9 cellular contexts compared by ENCODE assay signal in genomic region chr11:18322818-18323570, GRCh38. TPM values are rescaled to one million over a fixed set of nuclear protein-coding genes. Genes with fewer than 3 reads are reported as not detected.
DNase-seq lines count a peak whose midpoint lies in the region; ATAC-seq, FAIRE-seq and TF ChIP-seq lines count a peak whose summit lies in the region.
"Had no signal": no experiment of that assay in that cellular context is flagged by ENCODE, and none has a peak within 500 bp of the region (broad histone marks: within the 10 kb centered on the region; RNA-seq: fewer than 3 reads in every experiment).

No MANE protein-coding gene starts in this region.

- H2AFZ ChIP-seq in K562 (ENCODE audit: low read depth, low read length) = peak overlapping the region; percentile 98; the same call in 1 of the 2 replicates

- TF ChIP-seq EP300 in K562 (IDR thresholded peaks at IDR 0.05; ENCODE audit: low read length) = no peak

- TF ChIP-seq CTCF in AG04450 (IDR thresholded peaks at IDR 0.05; ENCODE audit: low read depth, low read length) = no peak
- no peak for TF ChIP-seq CTCF in K562 (IDR thresholded peaks at IDR 0.05 in 2 of 3, conservative IDR thresholded peaks at IDR 0.05 in 1 of 3; ENCODE audit: insufficient read depth in 2 of 3, low read depth in 1 of 3, low read length in 3 of 3)

- peak overlapping the region; percentile 96 for H3K4me2 ChIP-seq in K562 (ENCODE audit: insufficient read depth, low read length)

- in situ Hi-C loops in K562 (cut with MboI) = no loop called here

- no peak for TF ChIP-seq RAD21 in K562 (CRISPR knock-in tag; conservative IDR thresholded peaks at IDR 0.05 in 1 of 2, IDR thresholded peaks at IDR 0.05 in 1 of 2)

- H3K27ac ChIP-seq in AG04450 (ENCODE audit: low read depth, low read length) = no peak overlapping the region
- H3K27ac ChIP-seq in K562 (ENCODE audit: extremely low read depth, low read depth, low read length) = peak overlapping the region; percentile 96
- peak overlapping the region; percentile 99 for H3K27ac ChIP-seq in mesodermal cell (ENCODE audit: low read depth, low read length, severe bottlenecking)

- TSS peak; percentile 47 for BruUV-seq in K562 (replicated peaks; lab: Mats Ljungman, UMichigan)

- H3K9me3 ChIP-seq in AG04450 (ENCODE audit: control insufficient read depth, insufficient read depth, low read length) (no peaks in the 10 kb centered on the region), K562 (replicated peaks; ENCODE audit: control insufficient read depth, insufficient read depth, low read depth, low read length) (no peaks in the 10 kb centered on the region), mesodermal cell (ENCODE audit: control insufficient read depth, low read length) (no peaks in the 10 kb centered on the region)

- H3K4me1 ChIP-seq in K562 (replicated peaks in 1 of 2; ENCODE audit: control insufficient read depth in 2 of 2, insufficient read depth in 2 of 2, low read length in 2 of 2) (peaks cover 6 to 28% of the 10 kb centered on the region in 2 experiments; a peak in 4 of 5 replicates), mesodermal cell (ENCODE audit: control insufficient read depth, insufficient read depth, low read length, poor library complexity, severe bottlenecking) (peaks cover 14% of the 10 kb centered on the region)

- ATAC-seq in HG03045 (IDR thresholded peaks at IDR 0.05; ENCODE audit: unreplicated experiment) (peak; percentile 1), K562 (no peak)

- intact Hi-C loops in K562 (cut with micrococcal nuclease) = loop anchor here (5.0 kb wide), 1 partner anchor 204 kb away; the partner anchor contains the start of gene TSG101

- POLR2A ChIA-PET in AG04450 (lab: Yijun Ruan, JAX) = interaction anchor here (1.4 to 3.4 kb wide), 3 partner anchors 11 to 72 kb away, joined by 3 to 40 read pairs (median 14); partner anchors contain the start of gene LDHA
- POLR2A ChIA-PET in K562 (lab: Yijun Ruan, JAX) = interaction anchor here (0.9 to 1.5 kb wide), 4 partner anchors 11 to 204 kb away, joined by 3 read pairs; partner anchors contain the start of gene TSG101

- H3K9me1 ChIP-seq in K562 (ENCODE audit: control insufficient read depth, insufficient read depth, low read length) = no peaks in the 10 kb centered on the region

- H3K27me3 ChIP-seq in AG04450 (ENCODE audit: control insufficient read depth, insufficient read depth, low read length) (no peaks in the 10 kb centered on the region), K562 (ENCODE audit: control insufficient read depth in 2 of 2, insufficient read depth in 2 of 2, low read length in 2 of 2) (no peaks in the 10 kb centered on the region; a peak in 1 of 5 replicates)

- H3K9ac ChIP-seq in K562 (ENCODE audit: insufficient read depth in 1 of 2, low read depth in 2 of 2, low read length in 2 of 2) = peak overlapping the region; percentile 91 to 95

- TF ChIP-seq POLR2A in K562 (conservative IDR thresholded peaks at IDR 0.05) = no peak

- FAIRE-seq in K562 (lab: Jason Lieb, UNC) = peak; percentile 29

- under 1% methylated on average over 14 of the region's 18 CpGs for WGBS in K562 (ENCODE audit: insufficient coverage, low coverage, missing lambda C conversion rate)
- 0 to 19% methylated on average over 10 to 11 of the region's 18 CpGs for WGBS in mesodermal cell (ENCODE audit: insufficient coverage in 2 of 2), 2 experiments

- DNase-seq in AG04450 (ENCODE audit: low read depth, low spot score) = no peak
- DNase-seq in K562 (ENCODE audit: extremely low read depth in 1 of 4, low spot score in 3 of 4) = peak in 1 of 4 experiments; percentile 27
- no peak for DNase-seq in activated gamma-delta T cell (lab: John Stamatoyannopoulos, UW)
- DNase-seq in activated CD4-positive, alpha-beta T cell treated with anti-CD3 and anti-CD28 coated beads, Interleukin-2, amount 50 U/mL, for 4 hours = no peak
- no peak for DNase-seq in AG08395 (ENCODE audit: low spot score)
- DNase-seq in activated effector memory CD4-positive, alpha-beta T cell treated with Interleukin-2 at 50 U/mL for 16 hours = no peak

- peaks cover 37% of the 10 kb centered on the region for H3K36me3 ChIP-seq in K562 (ENCODE audit: control insufficient read depth, insufficient read depth, low read length)
- peaks cover 28% of the 10 kb centered on the region for H3K36me3 ChIP-seq in mesodermal cell (ENCODE audit: control insufficient read depth, insufficient read depth, low read length)

- CTCF ChIA-PET in AG04450 (lab: Charles Lee) = no interaction called here
- CTCF ChIA-PET in K562 (lab: Yijun Ruan, JAX; ENCODE audit: low intra/inter-chr PET ratio) = no interaction called here

- H3K4me3 ChIP-seq in AG04450 (ENCODE audit: low read depth, low read length) (peak overlapping the region; percentile 87), K562 (peak overlapping the region; percentile 59), mesodermal cell (ENCODE audit: extremely low read depth, insufficient read depth, low read length, poor library complexity, severe bottlenecking) (peak overlapping the region; percentile 71)

- H4K20me1 ChIP-seq in K562 (replicated peaks; ENCODE audit: control insufficient read depth, insufficient read depth, low read length) = no peaks in the 10 kb centered on the region

- peaks cover 96% of the 10 kb centered on the region for H3K79me2 ChIP-seq in K562 (ENCODE audit: control insufficient read depth, insufficient read depth, low read length)

RNA-seq across cellular contexts. Expression of gene GTF2H1, which starts 0.6 kb away (rescaled TPM):
- polyA plus RNA-seq in AG04450 (2011; rRNA removed) (40.0 and 53.2 TPM in 2 replicates), K562 (2011; rRNA removed) (45.4 and 56.9 TPM in 2 replicates), K562 (2014; fragmentation: Illumina TruSeq; extraction: Trizol) (80.7 and 98.6 TPM in 2 replicates), K562 (2014; fragmentation: Nextera tagmentation; extraction: Ambion mirVana) (100 to 1,000 TPM in 1 of 2 experiments, 10 to 100 TPM in 1; 92.1 to 126 TPM), K562 (2014; rRNA removed) (72.1 and 79.5 TPM in 2 replicates)
- polyA minus RNA-seq in AG04450 (2011; rRNA and poly(A)+ RNA removed) = 25.2 and 37.8 TPM in 2 replicates
- 94.2 and 220 TPM in 2 replicates for total RNA-seq in K562 (2011; cell fraction: chromatin; rRNA removed; ENCODE audit: low replicate concordance)
- 55.9 and 60.4 TPM in 2 replicates for total RNA-seq in K562 (2011; cell fraction: nucleolus; rRNA removed)
- 92.5 and 135 TPM in 2 replicates for total RNA-seq in K562 (2011; cell fraction: nucleoplasm; rRNA removed)
- total RNA-seq in K562 (2014; rRNA removed) (60.2 and 63.9 TPM in 2 replicates), K562 (2014; rRNA removed; fragmentation: Illumina TruSeq; extraction: Trizol) (101 and 104 TPM in 2 replicates), K562 (2015; rRNA removed; fragmentation: Illumina TruSeq; extraction: Trizol) (104 and 114 TPM in 2 replicates), K562 (2021) (63.8 and 67.2 TPM in 2 replicates)
- 24.1 and 31.5 TPM in 2 replicates for polyA plus RNA-seq in K562 (2011; cell fraction: cytosol; rRNA removed)
- polyA plus RNA-seq in K562 (2011; cell fraction: nucleus; rRNA removed) = 42.8 and 46.1 TPM in 2 replicates
- 44.7 and 45.2 TPM in 2 replicates for polyA plus RNA-seq in K562 (2012)
- polyA minus RNA-seq in K562 (2011; rRNA and poly(A)+ RNA removed) = 80.7 and 89.1 TPM in 2 replicates
- polyA minus RNA-seq in K562 (2011; cell fraction: cytosol; rRNA and poly(A)+ RNA removed) = 27.6 and 30.5 TPM in 2 replicates
- polyA minus RNA-seq in K562 (2011; cell fraction: nucleus; rRNA and poly(A)+ RNA removed) = 56.7 and 91.1 TPM in 2 replicates
- 21.4 TPM for polyA plus RNA-seq in mesodermal cell (2013, experiment 1 of 2)
- polyA plus RNA-seq in mesodermal cell (2013, experiment 2 of 2) = 25.0 TPM

RNA-seq across cellular contexts. Expression of gene HPS5, which starts 1.1 kb away (rescaled TPM):
- polyA plus RNA-seq in AG04450 (2011; rRNA removed) = 12.5 and 14.9 TPM in 2 replicates
- 11.2 and 16.5 TPM in 2 replicates for polyA minus RNA-seq in AG04450 (2011; rRNA and poly(A)+ RNA removed)
- 28.8 and 72.9 TPM in 2 replicates for total RNA-seq in K562 (2011; cell fraction: chromatin; rRNA removed; ENCODE audit: low replicate concordance)
- 14.5 and 17.2 TPM in 2 replicates for total RNA-seq in K562 (2011; cell fraction: nucleolus; rRNA removed)
- 34.7 and 36.3 TPM in 2 replicates for total RNA-seq in K562 (2011; cell fraction: nucleoplasm; rRNA removed)
- total RNA-seq in K562 (2014; rRNA removed) = 12.9 and 16.8 TPM in 2 replicates
- total RNA-seq in K562 (2014; rRNA removed; fragmentation: Illumina TruSeq; extraction: Trizol) = 28.1 and 28.8 TPM in 2 replicates
- 19.8 and 21.1 TPM in 2 replicates for total RNA-seq in K562 (2015; rRNA removed; fragmentation: Illumina TruSeq; extraction: Trizol)
- 15.8 and 19.2 TPM in 2 replicates for total RNA-seq in K562 (2021)
- polyA plus RNA-seq in K562 (2011; rRNA removed) = 16.1 and 20.5 TPM in 2 replicates
- 5.3 and 9.0 TPM in 2 replicates for polyA plus RNA-seq in K562 (2011; cell fraction: cytosol; rRNA removed)
- 12.9 and 13.3 TPM in 2 replicates for polyA plus RNA-seq in K562 (2011; cell fraction: nucleus; rRNA removed)
- polyA plus RNA-seq in K562 (2012) = 11.2 and 11.4 TPM in 2 replicates
- 15.3 and 16.9 TPM in 2 replicates for polyA plus RNA-seq in K562 (2014; fragmentation: Illumina TruSeq; extraction: Trizol)
- 10 to 100 TPM; 12.2 to 14.2 TPM for polyA plus RNA-seq in K562 (2014; fragmentation: Nextera tagmentation; extraction: Ambion mirVana)
- polyA plus RNA-seq in K562 (2014; rRNA removed) = 12.9 and 13.5 TPM in 2 replicates
- polyA minus RNA-seq in K562 (2011; rRNA and poly(A)+ RNA removed) = 37.9 and 48.5 TPM in 2 replicates
- 8.6 and 9.4 TPM in 2 replicates for polyA minus RNA-seq in K562 (2011; cell fraction: cytosol; rRNA and poly(A)+ RNA removed)
- polyA minus RNA-seq in K562 (2011; cell fraction: nucleus; rRNA and poly(A)+ RNA removed) = 12.9 and 21.7 TPM in 2 replicates
- 9.5 TPM for polyA plus RNA-seq in mesodermal cell (2013, experiment 1 of 2)
- polyA plus RNA-seq in mesodermal cell (2013, experiment 2 of 2) = 9.0 TPM

RNA-seq across cellular contexts. Expression of gene SAA1, which starts 56.9 kb away (rescaled TPM):
- polyA plus RNA-seq in AG04450 (2011; rRNA removed) (not detected in 2 replicates), K562 (2011; rRNA removed) (not detected in 2 replicates), K562 (2014; fragmentation: Illumina TruSeq; extraction: Trizol) (not detected in 2 replicates), K562 (2014; fragmentation: Nextera tagmentation; extraction: Ambion mirVana) (not detected), K562 (2014; rRNA removed) (not detected in 2 replicates)
- not detected in 2 replicates for polyA minus RNA-seq in AG04450 (2011; rRNA and poly(A)+ RNA removed)
- not detected in 2 replicates for total RNA-seq in K562 (2011; cell fraction: chromatin; rRNA removed; ENCODE audit: low replicate concordance)
- not detected in 2 replicates for total RNA-seq in K562 (2011; cell fraction: nucleolus; rRNA removed)
- not detected in 2 replicates for total RNA-seq in K562 (2011; cell fraction: nucleoplasm; rRNA removed)
- total RNA-seq in K562 (2014; rRNA removed) (not detected in 2 replicates), K562 (2014; rRNA removed; fragmentation: Illumina TruSeq; extraction: Trizol) (not detected in 2 replicates), K562 (2015; rRNA removed; fragmentation: Illumina TruSeq; extraction: Trizol) (not detected in 2 replicates), K562 (2021) (6.3 and 6.7 TPM in 2 replicates)
- not detected in 2 replicates for polyA plus RNA-seq in K562 (2011; cell fraction: cytosol; rRNA removed)
- polyA plus RNA-seq in K562 (2011; cell fraction: nucleus; rRNA removed) = not detected in 2 replicates
- polyA plus RNA-seq in K562 (2012) = not detected in 2 replicates
- not detected in 2 replicates for polyA minus RNA-seq in K562 (2011; rRNA and poly(A)+ RNA removed)
- polyA minus RNA-seq in K562 (2011; cell fraction: cytosol; rRNA and poly(A)+ RNA removed) = not detected in 2 replicates
- polyA minus RNA-seq in K562 (2011; cell fraction: nucleus; rRNA and poly(A)+ RNA removed) = not detected in 2 replicates
- not detected for polyA plus RNA-seq in mesodermal cell (2013, experiment 1 of 2)
- not detected for polyA plus RNA-seq in mesodermal cell (2013, experiment 2 of 2)
- total RNA-seq: pulmonary artery endothelial cell had no signal
